ENCODE assay signal across 8 cellular contexts in the genomic region with DNA sequence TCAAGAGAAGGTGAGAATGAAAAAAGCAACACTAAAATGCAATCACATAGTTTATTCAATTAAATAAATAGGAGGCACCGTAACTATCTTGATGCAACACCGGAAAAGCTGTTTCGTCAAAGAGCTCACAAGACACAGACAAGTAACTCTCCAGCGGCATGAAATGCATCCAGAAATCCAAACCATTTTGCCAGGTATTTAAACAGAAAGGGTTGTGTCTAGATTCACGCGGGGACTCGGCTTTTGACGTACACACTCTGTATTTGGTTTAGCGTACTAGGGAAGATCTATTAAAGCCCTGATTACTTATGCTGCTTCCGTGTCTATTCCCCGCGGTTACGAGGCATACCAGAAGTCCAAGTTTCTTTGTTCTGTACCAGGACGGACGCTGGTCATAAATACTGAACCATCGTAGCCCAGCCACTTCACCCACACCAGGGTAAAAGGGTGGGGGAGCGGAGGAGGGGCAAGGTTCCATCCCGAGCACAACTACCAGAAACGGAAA. TPM values are rescaled to one million over a fixed set of nuclear protein-coding genes. Genes with fewer than 3 reads are reported as not detected.
DNase-seq lines count a peak whose midpoint lies in the region; ATAC-seq and TF ChIP-seq lines count a peak whose summit lies in the region.

No MANE protein-coding gene starts in this region.

- no peaks in the 10 kb centered on the region; the same call in 1 of the 2 replicates for H3K36me3 ChIP-seq in PC-3 (ENCODE audit: low read depth, low read length)
- H3K36me3 ChIP-seq in breast epithelium: no peaks in the 10 kb centered on the region
- H3K36me3 ChIP-seq in kidney epithelial cell (ENCODE audit: control insufficient read depth, insufficient read depth, low read length): no peaks in the 10 kb centered on the region
- peaks cover 0 to 5% (median 1%) of the 10 kb centered on the region in 4 donors for H3K36me3 ChIP-seq in stomach

- peak overlapping the region; percentile 95 for H3K9ac ChIP-seq in PC-3 (ENCODE audit: low read length)

- H3K27ac ChIP-seq in PC-3 (ENCODE audit: low read length): peak overlapping the region; percentile 81
- H3K27ac ChIP-seq in breast epithelium: peak overlapping the region; percentile 99
- H3K27ac ChIP-seq in stomach: peak overlapping the region; percentile 98 to 99 (median 99)

- H3K9me3 ChIP-seq in PC-3 (ENCODE audit: low read length): no peaks in the 10 kb centered on the region
- H3K9me3 ChIP-seq in breast epithelium: no peaks in the 10 kb centered on the region
- H3K9me3 ChIP-seq in stomach: no peaks in the 10 kb centered on the region

- POLR2A ChIA-PET in PC-3 (lab: Charles Lee; ENCODE audit: unreplicated experiment): interaction anchor here (0.6 to 0.7 kb wide), 2 partner anchors 594 to 1970 kb away, joined by 3 to 5 read pairs; no protein-coding TSS in a partner anchor

- H3K4me1 ChIP-seq in PC-3 (ENCODE audit: insufficient read depth, low read length) (peaks cover 19% of the 10 kb centered on the region), breast epithelium (peaks cover 0 to 22% of the 10 kb centered on the region in 2 donors), stomach (peaks cover 29 to 63% (median 47%) of the 10 kb centered on the region in 4 donors)

- DNase-seq in NCI-H146 (lab: John Stamatoyannopoulos, UW) (peak; percentile 59), NCI-H146 treated with DMSO at 0.1 percent for 48 hours (lab: John Stamatoyannopoulos, UW; ENCODE audit: unreplicated experiment) (no peak), PC-3 (peak; percentile 27), breast epithelium (ENCODE audit: low spot score in 2 of 2) (no peak), kidney epithelial cell (ENCODE audit: low read depth) (no peak), stomach (no peak), NK-92 (lab: John Stamatoyannopoulos, UW; ENCODE audit: unreplicated experiment) (no peak)

- BruUV-seq in PC-3 (replicated peaks; lab: Mats Ljungman, UMichigan): TSS peak; percentile 81

- peak overlapping the region; percentile 86 for H2AFZ ChIP-seq in PC-3 (ENCODE audit: low read length)

- 0 to 1% (median 0%) methylated on average over 18 to 19 of the region's 19 CpGs for WGBS in stomach, 5 donors

- intact Hi-C loops in PC-3 (cut with micrococcal nuclease): no loop called here
- intact Hi-C loops in breast epithelium (cut with DNase I; ENCODE audit: low total_unique reads): no loop called here
- intact Hi-C loops in stomach (cut with DNase I; ENCODE audit: low total_unique reads): no loop called here

- no peak for TF ChIP-seq CTCF in PC-3 (conservative IDR thresholded peaks at IDR 0.05; ENCODE audit: low read depth, low read length)
- no peak for TF ChIP-seq CTCF in breast epithelium (IDR thresholded peaks at IDR 0.05)
- no peak for TF ChIP-seq CTCF in kidney epithelial cell (IDR thresholded peaks at IDR 0.05; ENCODE audit: insufficient read depth, low read length, poor library complexity, severe bottlenecking)
- TF ChIP-seq CTCF in stomach (IDR thresholded peaks at IDR 0.05): no peak

- H4K20me1 ChIP-seq in PC-3 (ENCODE audit: low read length): peaks cover 43% of the 10 kb centered on the region

- H3K4me3 ChIP-seq in PC-3 (ENCODE audit: low read length) (peak overlapping the region; percentile 98), breast epithelium (peak overlapping the region; percentile 74 to 97 (median 94)), kidney epithelial cell (ENCODE audit: low read depth, low read length) (peak overlapping the region; percentile 98), stomach (peak overlapping the region; percentile 64 to 96 (median 76))

- TF ChIP-seq EP300 in stomach (IDR thresholded peaks at IDR 0.05): no peak

- ATAC-seq in HG02763 (IDR thresholded peaks at IDR 0.05; ENCODE audit: unreplicated experiment) (peak; percentile 2), PC-3 (peak; percentile 28)

- H3K4me2 ChIP-seq in PC-3 (ENCODE audit: low read length): peak overlapping the region; percentile 87

- no peaks in the 10 kb centered on the region for H3K9me2 ChIP-seq in PC-3 (replicated peaks; ENCODE audit: low read length)

- CTCF ChIA-PET in PC-3 (lab: Charles Lee): no interaction called here

- peaks cover 57% of the 10 kb centered on the region for H3K79me2 ChIP-seq in PC-3 (ENCODE audit: low read length)

- H3K27me3 ChIP-seq in PC-3 (ENCODE audit: low read length): no peaks in the 10 kb centered on the region
- H3K27me3 ChIP-seq in breast epithelium: no peaks in the 10 kb centered on the region
- no peaks in the 10 kb centered on the region for H3K27me3 ChIP-seq in kidney epithelial cell (ENCODE audit: control insufficient read depth, insufficient read depth, low read length)
- no peaks in the 10 kb centered on the region for H3K27me3 ChIP-seq in stomach

- TF ChIP-seq POLR2A in breast epithelium (IDR thresholded peaks at IDR 0.05) (no peak), stomach (IDR thresholded peaks at IDR 0.05) (no peak)

- H3F3A ChIP-seq in PC-3 (ENCODE audit: low read length, unreplicated experiment): no peaks in the 10 kb centered on the region

RNA-seq across cellular contexts. Expression of a gene that starts 0.7 kb away (rescaled TPM):
- total RNA-seq in PC-3 (2014; rRNA removed) (46.1 and 63.4 TPM in 2 replicates), breast epithelium (100 to 1,000 TPM; 167 TPM), kidney epithelial cell (105 and 113 TPM in 2 replicates), stomach (100 to 1,000 TPM in 3 of 5 donors, 10 to 100 TPM in 2; 15.2 to 194 (median 149) TPM)
- 10 to 100 TPM; 23.7 to 30.9 (median 29.8) TPM for polyA plus RNA-seq in stomach

RNA-seq across cellular contexts. Expression of a gene that starts 31.1 kb away (rescaled TPM):
- total RNA-seq in PC-3 (2014; rRNA removed) (53.8 and 83.9 TPM in 2 replicates), breast epithelium (10 to 100 TPM; 20.3 to 40.7 (median 36.1) TPM), kidney epithelial cell (33.5 and 36.9 TPM in 2 replicates), stomach (10 to 100 TPM in 4 of 5 donors, 1 to 10 TPM in 1; 1.2 to 30.8 (median 14.5) TPM)
- 10 to 100 TPM; 60.7 to 82.9 (median 76.5) TPM for polyA plus RNA-seq in stomach

Comparison
In these comparisons a context has a peak if more than half of its experiments do, and no peak if none do; other contexts are left out.
1. DNase-seq: peak in NCI-H146 (single experiment) and PC-3 (single experiment); none in NCI-H146 treated with DMSO at 0.1 percent for 48 hours (single experiment), breast epithelium (0 of 2), kidney epithelial cell (single experiment), stomach (single experiment) and NK-92 (single experiment).
2. Peak in every context shown above with its lines, with median percentiles within 50 percentile points of each other: H3K27ac ChIP-seq and H3K4me3 ChIP-seq.